In the genomic region with DNA sequence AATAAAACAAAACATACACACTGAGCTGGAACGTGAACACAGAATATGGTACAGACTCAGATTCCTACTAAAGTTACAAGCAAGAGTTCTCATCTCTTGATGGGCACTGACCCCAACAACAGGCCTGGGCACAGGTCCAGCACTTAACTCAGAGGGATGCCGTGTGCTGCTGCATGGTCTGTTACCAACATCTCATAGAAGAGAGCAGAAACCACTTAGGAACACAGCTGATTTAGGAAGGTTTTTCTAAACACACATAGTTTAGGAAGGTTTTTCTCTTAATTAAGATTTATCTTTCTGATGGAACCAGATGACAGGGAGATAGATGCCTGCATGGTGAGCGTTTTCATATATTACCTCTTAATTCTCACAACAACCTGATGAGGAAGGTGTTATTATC, we compare ENCODE assay signal across 8 cellular contexts. TPM values are rescaled to one million over a fixed set of nuclear protein-coding genes. Genes with fewer than 3 reads are reported as not detected.
DNase-seq lines count a peak whose midpoint lies in the region; ATAC-seq and TF ChIP-seq lines count a peak whose summit lies in the region.

No MANE protein-coding gene starts in this region.

- peaks cover 46% of the 10 kb centered on the region for H3K4me1 Mint-ChIP-seq in activated CD4-positive, alpha-beta memory T cell treated with anti-CD3 and anti-CD28 coated beads, Interleukin-2, amount 10 ng/mL, durations not matched to agents 7 days and 5 days
- H3K4me1 Mint-ChIP-seq in immature natural killer cell = peaks cover 46 to 56% of the 10 kb centered on the region in 2 donors

- no peak for TF ChIP-seq POLR2A in testis (IDR thresholded peaks at IDR 0.05)

- H3K36me3 Mint-ChIP-seq in activated CD4-positive, alpha-beta memory T cell treated with anti-CD3 and anti-CD28 coated beads, Interleukin-2, amount 10 ng/mL, durations not matched to agents 7 days and 5 days (ENCODE audit: low read depth) = peaks cover 6% of the 10 kb centered on the region
- peaks cover 1 to 5% (median 4%) of the 10 kb centered on the region in 3 donors for H3K36me3 Mint-ChIP-seq in immature natural killer cell

- peak overlapping the region; percentile 63 for H3K4me3 Mint-ChIP-seq in activated CD4-positive, alpha-beta memory T cell treated with anti-CD3 and anti-CD28 coated beads, Interleukin-2, amount 10 ng/mL, durations not matched to agents 7 days and 5 days
- H3K4me3 Mint-ChIP-seq in immature natural killer cell = peak overlapping the region; percentile 78 to 97 (median 91)

- H3K9me3 ChIP-seq in upper lobe of right lung (peaks cover 4% of the 10 kb centered on the region), testis (no peaks in the 10 kb centered on the region)

- DNase-seq in Caki2 (ENCODE audit: low read depth) = peak; percentile 48
- DNase-seq in LHCN-M2 (ENCODE audit: low read depth) = peak; percentile 59
- DNase-seq in activated CD4-positive, alpha-beta memory T cell treated with anti-CD3 and anti-CD28 coated beads, Interleukin-2, amount 10 ng/mL, durations not matched to agents 7 days and 5 days = no peak
- DNase-seq in immature natural killer cell = no peak
- DNase-seq in upper lobe of right lung = no peak
- DNase-seq in testis = no peak
- DNase-seq in SKM-1 treated with dmso at 0.1 percent for 144 hours (lab: John Stamatoyannopoulos, UW; ENCODE audit: unreplicated experiment) = no peak

- H3K4me3 ChIP-seq in upper lobe of right lung (peak overlapping the region; percentile 85), testis (no peak overlapping the region)

- peak overlapping the region; percentile 52 for H3K27ac Mint-ChIP-seq in activated CD4-positive, alpha-beta memory T cell treated with anti-CD3 and anti-CD28 coated beads, Interleukin-2, amount 10 ng/mL, durations not matched to agents 7 days and 5 days
- peak overlapping the region; percentile 22 to 87 (median 82) for H3K27ac Mint-ChIP-seq in immature natural killer cell

- peaks cover 23% of the 10 kb centered on the region for H3K4me1 ChIP-seq in upper lobe of right lung
- peaks cover 9% of the 10 kb centered on the region for H3K4me1 ChIP-seq in testis

- no peak for ATAC-seq in upper lobe of right lung
- no peak for ATAC-seq in GM21737 (IDR thresholded peaks at IDR 0.05; ENCODE audit: unreplicated experiment)

- H3K27ac ChIP-seq in upper lobe of right lung (peak overlapping the region; percentile 82), testis (no peak overlapping the region)

- H3K27me3 ChIP-seq in upper lobe of right lung (no peaks in the 10 kb centered on the region), testis (no peaks in the 10 kb centered on the region)

- peaks cover 8% of the 10 kb centered on the region for H3K27me3 Mint-ChIP-seq in activated CD4-positive, alpha-beta memory T cell treated with anti-CD3 and anti-CD28 coated beads, Interleukin-2, amount 10 ng/mL, durations not matched to agents 7 days and 5 days
- H3K27me3 Mint-ChIP-seq in immature natural killer cell (ENCODE audit: low read depth in 3 of 3) = peaks cover 0 to 12% (median 7%) of the 10 kb centered on the region in 3 donors

- POLR2A ChIA-PET in activated CD4-positive, alpha-beta memory T cell treated with anti-CD3 and anti-CD28 coated beads, Interleukin-2, amount 10 ng/mL, durations not matched to agents 7 days and 5 days (lab: Charles Lee) = interaction anchor here (1.6 to 4.0 kb wide), 2 partner anchors 28 to 62 kb away, joined by 14 to 17 read pairs; partner anchors contain the start of gene DNTTIP2

- intact Hi-C loops in upper lobe of right lung (cut with DNase I) = no loop called here
- intact Hi-C loops in testis (cut with DNase I; ENCODE audit: low total_unique reads) = no loop called here

- no peaks in the 10 kb centered on the region for H3K36me3 ChIP-seq in upper lobe of right lung
- no peaks in the 10 kb centered on the region for H3K36me3 ChIP-seq in testis (ENCODE audit: low read depth, missing control alignments)

- in situ Hi-C loops in Caki2 (cut with HindIII; ENCODE audit: low pct_unique_long_range_greater_than_20kb, low sequenced_read_pairs) = no loop called here

- WGBS in testis, 2 donors = 40 to 52% methylated on average over 3 of the region's 3 CpGs

- no peaks in the 10 kb centered on the region for H3K9me3 Mint-ChIP-seq in activated CD4-positive, alpha-beta memory T cell treated with anti-CD3 and anti-CD28 coated beads, Interleukin-2, amount 10 ng/mL, durations not matched to agents 7 days and 5 days
- H3K9me3 Mint-ChIP-seq in immature natural killer cell = peaks cover 0 to 1% (median 0%) of the 10 kb centered on the region in 6 donors

- CTCF ChIA-PET in activated CD4-positive, alpha-beta memory T cell treated with anti-CD3 and anti-CD28 coated beads, Interleukin-2, amount 10 ng/mL, durations not matched to agents 7 days and 5 days (lab: Charles Lee) = interaction anchor here (1.0 to 1.2 kb wide), 3 partner anchors 21 to 278 kb away, joined by 3 to 4 read pairs (median 4); partner anchors contain the start of gene DNTTIP2

- TF ChIP-seq CTCF in upper lobe of right lung (IDR thresholded peaks at IDR 0.05) (no peak), testis (IDR thresholded peaks at IDR 0.05) (no peak)

RNA-seq across cellular contexts. Expression of gene GCLM, which starts 1.5 kb away (rescaled TPM):
- 146 and 194 TPM in 2 replicates for total RNA-seq in Caki2 (2014; rRNA removed; shearing (Covaris generic); ENCODE audit: low replicate concordance)
- 13.0 and 15.6 TPM in 2 replicates for total RNA-seq in LHCN-M2 (2014; rRNA removed)
- polyA plus RNA-seq in LHCN-M2 (2012) = 10.8 TPM
- 10 to 100 TPM; 40.1 to 42.1 TPM for total RNA-seq in activated CD4-positive, alpha-beta memory T cell treated with anti-CD3 and anti-CD28 coated beads, Interleukin-2, amount 10 ng/mL, durations not matched to agents 7 days and 5 days
- 10 to 100 TPM; 14.7 to 30.6 (median 20.9) TPM for polyA plus RNA-seq in immature natural killer cell
- total RNA-seq in upper lobe of right lung = 24.5 TPM
- 1 to 10 TPM; 4.9 to 5.2 TPM for total RNA-seq in testis
- polyA plus RNA-seq in testis (ENCODE audit: insufficient read depth, low read depth, low replicate concordance) = 11.8 TPM

RNA-seq across cellular contexts. Expression of gene DNTTIP2, which starts 28.7 kb away (rescaled TPM):
- total RNA-seq in Caki2 (2014; rRNA removed; shearing (Covaris generic); ENCODE audit: low replicate concordance) = 27.4 and 34.5 TPM in 2 replicates
- total RNA-seq in LHCN-M2 (2014; rRNA removed) (39.2 and 42.5 TPM in 2 replicates), upper lobe of right lung (49.0 TPM), testis (10 to 100 TPM; 30.8 to 35.4 TPM)
- 24.4 TPM for polyA plus RNA-seq in LHCN-M2 (2012)
- total RNA-seq in activated CD4-positive, alpha-beta memory T cell treated with anti-CD3 and anti-CD28 coated beads, Interleukin-2, amount 10 ng/mL, durations not matched to agents 7 days and 5 days = 10 to 100 TPM; 65.2 to 66.6 TPM
- polyA plus RNA-seq in immature natural killer cell (10 to 100 TPM; 73.8 to 95.4 (median 74.0) TPM), testis (ENCODE audit: insufficient read depth, low read depth, low replicate concordance) (17.0 TPM)

Comparison
In these comparisons a context has a peak if more than half of its experiments do, and no peak if none do; other contexts are left out.
1. DNase-seq: peak in Caki2 (single experiment) and LHCN-M2 (single experiment); none in activated CD4-positive, alpha-beta memory T cell treated with anti-CD3 and anti-CD28 coated beads, Interleukin-2, amount 10 ng/mL, durations not matched to agents 7 days and 5 days (single experiment), immature natural killer cell (0 of 3), upper lobe of right lung (single experiment), testis (single experiment) and SKM-1 treated with dmso at 0.1 percent for 144 hours (single experiment).